1 cellular context compared by ENCODE assay signal in genomic region chr5:36660397-36661049, GRCh38.
A peak's percentile ranks its signal among the peaks of the same experiment; 100 is the strongest.
TF ChIP-seq lines count a peak whose summit lies in the region.

No MANE protein-coding gene starts in this region.

TF ChIP-seq in HepG2, 621 proteins besides CTCF, POLR2A, EP300 and RAD21:
- TF ChIP-seq RARA (CRISPR knock-in tag; IDR thresholded peaks at IDR 0.05) (no peak), MAFK (conservative IDR thresholded peaks at IDR 0.05 in 1 of 2, IDR thresholded peaks at IDR 0.05 in 1 of 2; ENCODE audit: low read length in 2 of 2) (peak; percentile 94 to 97), MAFF (IDR thresholded peaks at IDR 0.05; ENCODE audit: low read depth, low read length) (peak; percentile 95)
